ENCODE assay signal across 8 cellular contexts in the genomic region with DNA sequence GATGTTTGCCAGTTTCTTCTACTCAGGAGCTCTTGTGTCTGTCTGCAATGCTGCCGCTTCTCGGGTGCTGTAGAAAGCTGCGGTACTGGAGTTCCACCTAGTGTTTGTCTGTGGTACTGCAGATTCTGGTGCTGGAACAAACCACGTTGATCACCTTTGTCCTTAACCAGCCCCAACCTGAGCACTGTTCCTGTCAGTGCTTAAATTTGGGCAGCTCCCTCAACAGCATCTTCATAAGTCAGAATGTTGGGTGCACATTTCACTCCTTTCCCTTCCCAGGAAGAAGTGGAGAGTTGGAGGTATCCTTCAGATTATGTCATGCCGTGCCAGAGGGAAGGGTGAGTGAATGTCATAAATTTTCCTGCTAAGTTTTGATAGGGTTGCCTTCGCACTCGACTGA. TPM values are rescaled to one million over a fixed set of nuclear protein-coding genes. Genes with fewer than 3 reads are reported as not detected.
DNase-seq lines count a peak whose midpoint lies in the region; ATAC-seq and TF ChIP-seq lines count a peak whose summit lies in the region.

No MANE protein-coding gene starts in this region.

- no peak overlapping the region for H3K9ac ChIP-seq in Loucy (ENCODE audit: low read depth, low read length, poor library complexity, severe bottlenecking)

- H3K27me3 ChIP-seq in Loucy (ENCODE audit: insufficient read depth, low read length, poor library complexity, severe bottlenecking) (no peaks in the 10 kb centered on the region), testis (no peaks in the 10 kb centered on the region)

- ATAC-seq in GM19023 (IDR thresholded peaks at IDR 0.05; ENCODE audit: unreplicated experiment) = peak; percentile 66

- H3K36me3 ChIP-seq in Loucy (ENCODE audit: insufficient read depth, low read length) (no peaks in the 10 kb centered on the region), testis (ENCODE audit: low read depth, missing control alignments) (no peaks in the 10 kb centered on the region)

- no peaks in the 10 kb centered on the region for H3F3A ChIP-seq in Loucy (ENCODE audit: low read depth)

- no peak for TF ChIP-seq POLR2A in testis (IDR thresholded peaks at IDR 0.05)

- H4K20me1 ChIP-seq in Loucy (ENCODE audit: insufficient read depth, low read length, poor library complexity, severe bottlenecking) = no peaks in the 10 kb centered on the region

- peak overlapping the region; percentile 33 for H2AFZ ChIP-seq in Loucy (ENCODE audit: low read length)

- H3K79me2 ChIP-seq in Loucy (ENCODE audit: insufficient read depth, low read length) = no peaks in the 10 kb centered on the region

- intact Hi-C loops in testis (cut with DNase I; ENCODE audit: low total_unique reads) = no loop called here

- H3K9me3 ChIP-seq in Loucy (ENCODE audit: insufficient read depth, low read depth, low read length) (no peaks in the 10 kb centered on the region), testis (no peaks in the 10 kb centered on the region)

- H3K4me1 ChIP-seq in Loucy (ENCODE audit: insufficient read depth, low read length, poor library complexity, severe bottlenecking) (no peaks in the 10 kb centered on the region), testis (no peaks in the 10 kb centered on the region)

- H3K4me2 ChIP-seq in Loucy (ENCODE audit: low read depth, low read length, poor library complexity, severe bottlenecking) = no peak overlapping the region

- H3K4me3 ChIP-seq in Loucy (ENCODE audit: low read length, poor library complexity, severe bottlenecking) (no peak overlapping the region), foreskin fibroblast (ENCODE audit: low read depth in 1 of 2, low read length in 2 of 2) (no peak overlapping the region), testis (no peak overlapping the region)

- 6 to 9% methylated on average over 7 of the region's 7 CpGs for WGBS in testis, 2 donors

- no peak overlapping the region for H3K27ac ChIP-seq in testis

- DNase-seq in AG08396 (ENCODE audit: low spot score) = peak; percentile 77
- DNase-seq in RPMI8226 = peak; percentile 84
- DNase-seq in activated T-helper 1 cell treated with anti-CD3 and anti-CD28 coated beads, Interleukin-2, amount 50 U/mL, for 16 hours (ENCODE audit: low read depth in 1 of 2, low spot score in 1 of 2) = peak; percentile 41 to 56
- DNase-seq in foreskin fibroblast = peak; percentile 61 to 86
- peak; percentile 53 for DNase-seq in occipital lobe (lab: John Stamatoyannopoulos, UW)
- peak; percentile 93 for DNase-seq in testis

- TF ChIP-seq CTCF in Loucy (conservative IDR thresholded peaks at IDR 0.05; ENCODE audit: low read length) (peak; percentile 99), foreskin fibroblast (IDR thresholded peaks at IDR 0.05; ENCODE audit: low read depth, low read length) (peak; percentile 98), testis (IDR thresholded peaks at IDR 0.05) (peak; percentile 85 to 98 (median 92))

- H3K9me2 ChIP-seq in Loucy (replicated peaks; ENCODE audit: low read depth, low read length) = no peaks in the 10 kb centered on the region

RNA-seq across cellular contexts. Expression of a gene that starts 48.7 kb away (rescaled TPM):
- total RNA-seq in occipital lobe = 0.47 TPM
- total RNA-seq in testis = 1 to 10 TPM; 3.8 to 5.2 TPM
- polyA plus RNA-seq in testis (ENCODE audit: insufficient read depth, low read depth, low replicate concordance) = 4.7 TPM
